ENCODE assay signal across 1 cellular context in the genomic region with DNA sequence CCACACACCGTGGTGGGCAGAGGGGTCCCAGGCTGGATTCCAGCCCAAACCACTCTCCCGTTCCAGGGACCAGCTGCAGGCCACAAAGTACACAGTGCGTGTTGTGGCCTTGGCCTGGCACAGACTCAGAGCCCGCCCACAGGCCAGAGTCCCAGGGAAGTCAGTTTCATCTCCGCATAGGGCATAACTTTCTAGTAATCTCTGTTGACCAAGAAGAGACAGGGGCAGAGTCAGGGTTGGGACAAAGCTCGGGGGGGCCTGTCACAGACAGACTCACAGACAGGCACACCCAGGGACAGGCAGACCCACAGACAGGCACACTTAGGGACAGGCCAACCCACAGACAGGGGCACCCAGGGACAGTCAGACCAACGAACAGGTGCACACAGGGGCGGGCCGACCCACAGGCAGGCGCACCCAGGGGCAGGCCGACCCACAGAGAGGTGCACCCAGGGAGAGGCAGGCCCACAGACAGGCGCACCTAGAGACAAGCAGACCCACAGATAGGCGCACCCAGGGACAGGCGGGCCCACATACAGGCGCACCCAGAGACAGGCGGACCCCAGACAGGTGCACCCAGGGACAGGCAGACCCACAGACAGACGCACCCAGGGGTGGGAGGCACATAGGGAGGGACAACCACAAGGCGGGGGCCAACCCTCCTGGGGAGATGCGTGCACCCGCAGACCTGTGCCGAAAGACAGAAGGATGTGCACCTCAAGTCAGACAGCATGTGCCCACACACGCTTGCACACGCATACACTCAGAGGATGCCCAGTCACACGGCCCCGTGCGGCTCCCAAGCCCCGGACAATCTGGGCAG.
A peak's percentile ranks its signal among the peaks of the same experiment; 100 is the strongest.
TF ChIP-seq lines count a peak whose summit lies in the region.

No MANE protein-coding gene starts in this region.

TF ChIP-seq in liver, 16 proteins besides CTCF, POLR2A, EP300 and RAD21 (continued from another document):
- TF ChIP-seq HNF4A (conservative IDR thresholded peaks at IDR 0.05) = peak; percentile 75 to 83
- peak; percentile 19 for TF ChIP-seq FOXA1 (IDR thresholded peaks at IDR 0.05)
- no peak for TF ChIP-seq JUND (IDR thresholded peaks at IDR 0.05)
- no peak for TF ChIP-seq TAF1 (conservative IDR thresholded peaks at IDR 0.05)
- peak; percentile 59 for TF ChIP-seq SP1 (IDR thresholded peaks at IDR 0.05)
- TF ChIP-seq, protein P1, sequence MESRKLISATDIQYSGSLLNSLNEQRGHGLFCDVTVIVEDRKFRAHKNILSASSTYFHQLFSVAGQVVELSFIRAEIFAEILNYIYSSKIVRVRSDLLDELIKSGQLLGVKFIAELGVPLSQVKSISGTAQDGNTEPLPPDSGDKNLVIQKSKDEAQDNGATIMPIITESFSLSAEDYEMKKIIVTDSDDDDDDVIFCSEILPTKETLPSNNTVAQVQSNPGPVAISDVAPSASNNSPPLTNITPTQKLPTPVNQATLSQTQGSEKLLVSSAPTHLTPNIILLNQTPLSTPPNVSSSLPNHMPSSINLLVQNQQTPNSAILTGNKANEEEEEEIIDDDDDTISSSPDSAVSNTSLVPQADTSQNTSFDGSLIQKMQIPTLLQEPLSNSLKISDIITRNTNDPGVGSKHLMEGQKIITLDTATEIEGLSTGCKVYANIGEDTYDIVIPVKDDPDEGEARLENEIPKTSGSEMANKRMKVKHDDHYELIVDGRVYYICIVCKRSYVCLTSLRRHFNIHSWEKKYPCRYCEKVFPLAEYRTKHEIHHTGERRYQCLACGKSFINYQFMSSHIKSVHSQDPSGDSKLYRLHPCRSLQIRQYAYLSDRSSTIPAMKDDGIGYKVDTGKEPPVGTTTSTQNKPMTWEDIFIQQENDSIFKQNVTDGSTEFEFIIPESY (IDR thresholded peaks at IDR 0.05) = no peak
- TF ChIP-seq HNF4G (IDR thresholded peaks at IDR 0.05) = peak; percentile 43
- peak; percentile 41 for TF ChIP-seq FOXA2 (IDR thresholded peaks at IDR 0.05)
